Comparison of ENCODE assay signal across 13 cellular contexts in the genomic region with DNA sequence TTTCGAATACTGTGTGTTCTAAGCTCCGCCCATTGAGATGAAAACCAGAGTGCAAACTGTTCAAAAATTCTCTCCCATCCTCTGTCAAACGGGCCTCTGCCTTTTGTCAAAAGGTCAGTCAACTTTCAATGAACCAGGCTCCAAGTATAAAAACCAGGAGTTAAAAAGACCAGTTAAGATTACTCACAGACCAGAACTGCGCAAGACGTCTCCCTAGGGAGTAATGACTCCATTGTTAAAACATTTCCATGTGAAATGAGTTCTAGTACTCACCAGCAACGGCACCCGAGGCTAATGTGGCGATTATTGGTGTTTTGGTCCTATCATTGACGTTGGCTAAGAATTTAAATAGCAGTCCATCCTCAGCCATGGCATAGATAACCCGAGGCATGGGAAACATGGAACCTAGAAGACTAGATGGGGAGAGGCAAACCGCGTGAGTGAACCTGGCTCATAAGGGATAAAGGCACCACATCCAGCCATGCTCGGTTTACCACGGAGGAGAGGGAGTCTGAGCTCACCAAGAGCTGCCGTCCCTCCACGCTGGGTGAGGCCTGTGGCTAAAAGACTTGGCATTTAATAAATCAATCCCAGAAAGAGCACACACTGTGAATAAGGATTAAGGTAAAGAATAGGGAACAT.
DNase-seq lines count a peak whose midpoint lies in the region; ATAC-seq lines count a peak whose summit lies in the region.
"Had no signal": no experiment of that assay in that cellular context is flagged by ENCODE, and none has a peak within 500 bp of the region (broad histone marks: within the 10 kb centered on the region; RNA-seq: fewer than 3 reads in every experiment).

No MANE protein-coding gene starts in this region.

- H3K4me3 ChIP-seq in adipocyte (ENCODE audit: low read length) (peak overlapping the region; percentile 57), skeletal muscle satellite cell (ENCODE audit: low read length) (peak overlapping the region; percentile 37)

- H3K9ac ChIP-seq in adipocyte (ENCODE audit: low read length) (no peak overlapping the region), skeletal muscle satellite cell (ENCODE audit: low read depth, low read length) (peak overlapping the region; percentile 47)

- H3K9me3 ChIP-seq in adipocyte (ENCODE audit: control insufficient read depth, low read length) (no peaks in the 10 kb centered on the region), skeletal muscle satellite cell (replicated peaks; ENCODE audit: low read length) (no peaks in the 10 kb centered on the region)

- intact Hi-C loops in Right ventricle myocardium superior (cut with DNase I): no loop called here

- peaks cover 45% of the 10 kb centered on the region for H3K4me1 ChIP-seq in adipocyte (ENCODE audit: control insufficient read depth, insufficient read depth, low read length)
- H3K4me1 ChIP-seq in skeletal muscle satellite cell (ENCODE audit: control insufficient read depth, insufficient read depth, low read length): peaks cover 37% of the 10 kb centered on the region

- H3K4me2 ChIP-seq in skeletal muscle satellite cell (ENCODE audit: low read length): peak overlapping the region; percentile 53

- H3K27me3 ChIP-seq in adipocyte (replicated peaks; ENCODE audit: control insufficient read depth, insufficient read depth, low read length) (no peaks in the 10 kb centered on the region), skeletal muscle satellite cell (ENCODE audit: control insufficient read depth, insufficient read depth, low read length) (no peaks in the 10 kb centered on the region)

- peaks cover 35% of the 10 kb centered on the region for H3K36me3 ChIP-seq in adipocyte (ENCODE audit: control insufficient read depth, insufficient read depth, low read length, severe bottlenecking)
- peaks cover 44% of the 10 kb centered on the region for H3K36me3 ChIP-seq in skeletal muscle satellite cell (ENCODE audit: insufficient read depth, low read length)

- ATAC-seq in Right ventricle myocardium superior (ENCODE audit: poor library complexity): peak; percentile 73

- DNase-seq in EL: peak; percentile 97
- peak; percentile 87 for DNase-seq in adipocyte (ENCODE audit: low read depth)
- DNase-seq in Right ventricle myocardium superior: no peak
- DNase-seq in stimulated activated CD4-positive, alpha-beta T cell treated with anti-CD3 and anti-CD28 coated beads, Interleukin-1b, Interleukin-23, amount 100 ng/mL, for 48 hours: no peak
- no peak for DNase-seq in COR-L47 (lab: John Stamatoyannopoulos, UW)
- no peak for DNase-seq in amygdala (lab: John Stamatoyannopoulos, UW)
- DNase-seq in anterior cingulate cortex (lab: John Stamatoyannopoulos, UW): no peak
- DNase-seq: activated T-cell treated with anti-CD3 and anti-CD28 coated beads, Interleukin-2, amount 50 U/mL, for 24 hours; hypothalamus; OCI-M1; stimulated activated CD4-positive, alpha-beta T cell treated with anti-CD3 and anti-CD28 coated beads, Interleukin-12 subunit alpha, Interleukin-12 subunit beta, amount 100 ng/mL, for 4 hours; WERI-Rb-1 had no signal

Comparison
In these comparisons a context has a peak if more than half of its experiments do, and no peak if none do; other contexts are left out.
1. DNase-seq: peak in EL (single experiment) and adipocyte (single experiment); none in Right ventricle myocardium superior (single experiment), stimulated activated CD4-positive, alpha-beta T cell treated with anti-CD3 and anti-CD28 coated beads, Interleukin-1b, Interleukin-23, amount 100 ng/mL, for 48 hours (single experiment), COR-L47 (single experiment), amygdala (0 of 56) and anterior cingulate cortex (0 of 58).